ENCODE assay signal across 1 cellular context in genomic region chrX:49244207-49244606, GRCh38.
TF ChIP-seq lines count a peak whose summit lies in the region.

No MANE protein-coding gene starts in this region.

TF ChIP-seq in K562, 482 proteins besides CTCF, POLR2A, EP300 and RAD21 (continued from another document and continues in another):
- TF ChIP-seq SIX5 (IDR thresholded peaks at IDR 0.05; ENCODE audit: borderline replicate concordance in 1 of 2, insufficient read depth in 1 of 2, low read depth in 1 of 2, low read length in 2 of 2) (no peak), CBFA2T3 (IDR thresholded peaks at IDR 0.05) (peak; percentile 100), HOMEZ (CRISPR knock-in tag; IDR thresholded peaks at IDR 0.05) (no peak), USF1 (CRISPR knock-in tag; IDR thresholded peaks at IDR 0.05) (no peak), NFIX (CRISPR knock-in tag; IDR thresholded peaks at IDR 0.05; ENCODE audit: low read depth) (no peak), HDGF (IDR thresholded peaks at IDR 0.05) (no peak), IRF1 (CRISPR knock-in tag; IDR thresholded peaks at IDR 0.05; ENCODE audit: borderline replicate concordance) (no peak), ZNF124 (CRISPR knock-in tag; IDR thresholded peaks at IDR 0.05) (no peak), CBX2 (IDR thresholded peaks at IDR 0.05; ENCODE audit: insufficient read depth, low read length, poor library complexity, severe bottlenecking) (no peak), ELK3 (CRISPR knock-in tag; IDR thresholded peaks at IDR 0.05) (no peak), E4F1 (CRISPR knock-in tag; IDR thresholded peaks at IDR 0.05; ENCODE audit: borderline replicate concordance) (no peak), ZNF79 (CRISPR knock-in tag; IDR thresholded peaks at IDR 0.05; ENCODE audit: low read depth) (no peak), U2AF1 (optimal IDR thresholded peaks at IDR 0.05; ENCODE audit: low read depth, low read length) (no peak), NONO (IDR thresholded peaks at IDR 0.05; ENCODE audit: low read depth in 2 of 2, low read length in 1 of 2) (peak in 1 of 2 experiments; percentile 66; a peak in 1 of 4 replicates), BHLHE40 (IDR thresholded peaks at IDR 0.05; ENCODE audit: low read length) (no peak), LEF1 (IDR thresholded peaks at IDR 0.05) (peak; percentile 90; the same call in 1 of the 2 replicates), KLF16 (IDR thresholded peaks at IDR 0.05) (peak; percentile 75; the same call in 1 of the 2 replicates), MBD2 (IDR thresholded peaks at IDR 0.05; ENCODE audit: borderline replicate concordance, low read depth) (no peak), PRMT5 (CRISPR knock-in tag; IDR thresholded peaks at IDR 0.05) (no peak), MEF2D (tag; conservative IDR thresholded peaks at IDR 0.05; ENCODE audit: low read depth) (no peak), GMEB1 (CRISPR knock-in tag; IDR thresholded peaks at IDR 0.05) (no peak), NR3C1 (CRISPR knock-in tag; IDR thresholded peaks at IDR 0.05) (no peak), SNIP1 (IDR thresholded peaks at IDR 0.05; ENCODE audit: low read depth) (no peak), ARHGAP35 (IDR thresholded peaks at IDR 0.05; ENCODE audit: partially characterized antibody) (peak; percentile 77), ZNF449 (CRISPR knock-in tag; IDR thresholded peaks at IDR 0.05) (no peak), ZBTB7A (IDR thresholded peaks at IDR 0.05; ENCODE audit: borderline replicate concordance, control insufficient read depth, low read depth, low read length) (no peak), ATF3 (IDR thresholded peaks at IDR 0.05) (no peak), ATF3 (CRISPR knock-in tag; conservative IDR thresholded peaks at IDR 0.05) (no peak), ZNF609 (CRISPR knock-in tag; IDR thresholded peaks at IDR 0.05; ENCODE audit: borderline replicate concordance) (no peak), KLF6 (CRISPR knock-in tag; IDR thresholded peaks at IDR 0.05; ENCODE audit: borderline replicate concordance) (no peak), FOXA3 (CRISPR knock-in tag; conservative IDR thresholded peaks at IDR 0.05 in 1 of 2, IDR thresholded peaks at IDR 0.05 in 1 of 2) (no peak), TOE1 (IDR thresholded peaks at IDR 0.05; ENCODE audit: borderline replicate concordance) (peak; percentile 83), TOE1 (CRISPR knock-in tag; IDR thresholded peaks at IDR 0.05; ENCODE audit: borderline replicate concordance, low read depth) (no peak), HDAC3 (IDR thresholded peaks at IDR 0.05; ENCODE audit: borderline replicate concordance, partially characterized antibody) (peak; percentile 93), TCF7L2 (IDR thresholded peaks at IDR 0.05; ENCODE audit: low read depth, low read length) (no peak), HINFP (tag; conservative IDR thresholded peaks at IDR 0.05; ENCODE audit: low read depth) (no peak), UBTF (IDR thresholded peaks at IDR 0.05; ENCODE audit: borderline replicate concordance in 1 of 2, low read depth in 2 of 2, low read length in 2 of 2) (no peak), NCOR1 (IDR thresholded peaks at IDR 0.05) (peak; percentile 99), KDM1A (IDR thresholded peaks at IDR 0.05) (peak; percentile 89 to 90), ELF1 (tag; IDR thresholded peaks at IDR 0.05) (no peak)
